ENCODE assay signal across 1 cellular context in genomic region chr16:74991593-74992403, GRCh38.
TF ChIP-seq lines count a peak whose summit lies in the region.

No MANE protein-coding gene starts in this region.

TF ChIP-seq in HepG2, 621 proteins besides CTCF, POLR2A, EP300 and RAD21 (continued from another document and continues in another):
- TF ChIP-seq POGK (CRISPR knock-in tag; conservative IDR thresholded peaks at IDR 0.05) (peak; percentile 62), ZBTB38 (CRISPR knock-in tag; IDR thresholded peaks at IDR 0.05) (peak; percentile 61), SP5 (CRISPR knock-in tag; IDR thresholded peaks at IDR 0.05; ENCODE audit: borderline replicate concordance, low read depth) (no peak; the same call in 1 of the 2 replicates), THAP9 (CRISPR knock-in tag; IDR thresholded peaks at IDR 0.05; ENCODE audit: borderline replicate concordance) (peak; percentile 41; the same call in 1 of the 2 replicates), TAF15 (IDR thresholded peaks at IDR 0.05; ENCODE audit: low read depth, low read length, poor library complexity, severe bottlenecking) (no peak), RORA (CRISPR knock-in tag; IDR thresholded peaks at IDR 0.05) (0 out of 2 replicates have a peak, but pooled peaks have one; percentile 9), CBFB (CRISPR knock-in tag; IDR thresholded peaks at IDR 0.05) (peak; percentile 58; the same call in 1 of the 2 replicates), LCORL (IDR thresholded peaks at IDR 0.05) (no peak), LCORL (CRISPR knock-in tag; IDR thresholded peaks at IDR 0.05) (peak; percentile 97), HOXA5 (CRISPR knock-in tag; IDR thresholded peaks at IDR 0.05) (peak; percentile 86), PHF21A (CRISPR knock-in tag; IDR thresholded peaks at IDR 0.05) (peak; percentile 97), ZNF878 (CRISPR knock-in tag; IDR thresholded peaks at IDR 0.05) (peak; percentile 77; the same call in 1 of the 2 replicates), ZNF569 (CRISPR knock-in tag; IDR thresholded peaks at IDR 0.05; ENCODE audit: borderline replicate concordance) (no peak), CBX2 (IDR thresholded peaks at IDR 0.05; ENCODE audit: low read depth, low read length) (no peak), CBX2 (CRISPR knock-in tag; IDR thresholded peaks at IDR 0.05; ENCODE audit: low read depth) (no peak), ZNF484 (CRISPR knock-in tag; IDR thresholded peaks at IDR 0.05; ENCODE audit: borderline replicate concordance, low read depth) (no peak), MAZ (IDR thresholded peaks at IDR 0.05; ENCODE audit: borderline replicate concordance, low read depth, low read length) (no peak), MAZ (CRISPR knock-in tag; IDR thresholded peaks at IDR 0.05; ENCODE audit: low read depth) (peak; percentile 57; the same call in 1 of the 2 replicates), ZNF737 (CRISPR knock-in tag; IDR thresholded peaks at IDR 0.05; ENCODE audit: borderline replicate concordance) (no peak; the same call in 1 of the 2 replicates), HNRNPUL1 (IDR thresholded peaks at IDR 0.05; ENCODE audit: low read depth, low read length) (no peak), RFX5 (IDR thresholded peaks at IDR 0.05; ENCODE audit: low read depth, low read length) (no peak), USF2 (IDR thresholded peaks at IDR 0.05; ENCODE audit: low read depth, low read length) (no peak), USF2 (CRISPR knock-in tag; IDR thresholded peaks at IDR 0.05; ENCODE audit: borderline replicate concordance) (no peak), HOXD1 (CRISPR knock-in tag; IDR thresholded peaks at IDR 0.05) (peak; percentile 64), CEBPB (IDR thresholded peaks at IDR 0.05; ENCODE audit: borderline replicate concordance, low read depth, low read length) (peak; percentile 18; the same call in 1 of the 2 replicates), ZNF652 (CRISPR knock-in tag; IDR thresholded peaks at IDR 0.05; ENCODE audit: borderline replicate concordance, low read depth) (peak; percentile 72; the same call in 1 of the 2 replicates), IRF9 (CRISPR knock-in tag; IDR thresholded peaks at IDR 0.05; ENCODE audit: borderline replicate concordance) (no peak)
- TF ChIP-seq, protein P1, sequence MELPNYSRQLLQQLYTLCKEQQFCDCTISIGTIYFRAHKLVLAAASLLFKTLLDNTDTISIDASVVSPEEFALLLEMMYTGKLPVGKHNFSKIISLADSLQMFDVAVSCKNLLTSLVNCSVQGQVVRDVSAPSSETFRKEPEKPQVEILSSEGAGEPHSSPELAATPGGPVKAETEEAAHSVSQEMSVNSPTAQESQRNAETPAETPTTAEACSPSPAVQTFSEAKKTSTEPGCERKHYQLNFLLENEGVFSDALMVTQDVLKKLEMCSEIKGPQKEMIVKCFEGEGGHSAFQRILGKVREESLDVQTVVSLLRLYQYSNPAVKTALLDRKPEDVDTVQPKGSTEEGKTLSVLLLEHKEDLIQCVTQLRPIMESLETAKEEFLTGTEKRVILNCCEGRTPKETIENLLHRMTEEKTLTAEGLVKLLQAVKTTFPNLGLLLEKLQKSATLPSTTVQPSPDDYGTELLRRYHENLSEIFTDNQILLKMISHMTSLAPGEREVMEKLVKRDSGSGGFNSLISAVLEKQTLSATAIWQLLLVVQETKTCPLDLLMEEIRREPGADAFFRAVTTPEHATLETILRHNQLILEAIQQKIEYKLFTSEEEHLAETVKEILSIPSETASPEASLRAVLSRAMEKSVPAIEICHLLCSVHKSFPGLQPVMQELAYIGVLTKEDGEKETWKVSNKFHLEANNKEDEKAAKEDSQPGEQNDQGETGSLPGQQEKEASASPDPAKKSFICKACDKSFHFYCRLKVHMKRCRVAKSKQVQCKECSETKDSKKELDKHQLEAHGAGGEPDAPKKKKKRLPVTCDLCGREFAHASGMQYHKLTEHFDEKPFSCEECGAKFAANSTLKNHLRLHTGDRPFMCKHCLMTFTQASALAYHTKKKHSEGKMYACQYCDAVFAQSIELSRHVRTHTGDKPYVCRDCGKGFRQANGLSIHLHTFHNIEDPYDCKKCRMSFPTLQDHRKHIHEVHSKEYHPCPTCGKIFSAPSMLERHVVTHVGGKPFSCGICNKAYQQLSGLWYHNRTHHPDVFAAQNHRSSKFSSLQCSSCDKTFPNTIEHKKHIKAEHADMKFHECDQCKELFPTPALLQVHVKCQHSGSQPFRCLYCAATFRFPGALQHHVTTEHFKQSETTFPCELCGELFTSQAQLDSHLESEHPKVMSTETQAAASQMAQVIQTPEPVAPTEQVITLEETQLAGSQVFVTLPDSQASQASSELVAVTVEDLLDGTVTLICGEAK (IDR thresholded peaks at IDR 0.05) = no peak
- TF ChIP-seq, protein P1 (CRISPR knock-in tag; IDR thresholded peaks at IDR 0.05) = peak; percentile 64; the same call in 1 of the 2 replicates
- TF ChIP-seq, protein P2, sequence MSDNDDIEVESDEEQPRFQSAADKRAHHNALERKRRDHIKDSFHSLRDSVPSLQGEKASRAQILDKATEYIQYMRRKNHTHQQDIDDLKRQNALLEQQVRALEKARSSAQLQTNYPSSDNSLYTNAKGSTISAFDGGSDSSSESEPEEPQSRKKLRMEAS (IDR thresholded peaks at IDR 0.05) = peak; percentile 74
- TF ChIP-seq, protein P3, sequence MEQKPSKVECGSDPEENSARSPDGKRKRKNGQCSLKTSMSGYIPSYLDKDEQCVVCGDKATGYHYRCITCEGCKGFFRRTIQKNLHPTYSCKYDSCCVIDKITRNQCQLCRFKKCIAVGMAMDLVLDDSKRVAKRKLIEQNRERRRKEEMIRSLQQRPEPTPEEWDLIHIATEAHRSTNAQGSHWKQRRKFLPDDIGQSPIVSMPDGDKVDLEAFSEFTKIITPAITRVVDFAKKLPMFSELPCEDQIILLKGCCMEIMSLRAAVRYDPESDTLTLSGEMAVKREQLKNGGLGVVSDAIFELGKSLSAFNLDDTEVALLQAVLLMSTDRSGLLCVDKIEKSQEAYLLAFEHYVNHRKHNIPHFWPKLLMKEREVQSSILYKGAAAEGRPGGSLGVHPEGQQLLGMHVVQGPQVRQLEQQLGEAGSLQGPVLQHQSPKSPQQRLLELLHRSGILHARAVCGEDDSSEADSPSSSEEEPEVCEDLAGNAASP (CRISPR knock-in tag; IDR thresholded peaks at IDR 0.05; ENCODE audit: borderline replicate concordance) = peak; percentile 94
- TF ChIP-seq, protein P4, sequence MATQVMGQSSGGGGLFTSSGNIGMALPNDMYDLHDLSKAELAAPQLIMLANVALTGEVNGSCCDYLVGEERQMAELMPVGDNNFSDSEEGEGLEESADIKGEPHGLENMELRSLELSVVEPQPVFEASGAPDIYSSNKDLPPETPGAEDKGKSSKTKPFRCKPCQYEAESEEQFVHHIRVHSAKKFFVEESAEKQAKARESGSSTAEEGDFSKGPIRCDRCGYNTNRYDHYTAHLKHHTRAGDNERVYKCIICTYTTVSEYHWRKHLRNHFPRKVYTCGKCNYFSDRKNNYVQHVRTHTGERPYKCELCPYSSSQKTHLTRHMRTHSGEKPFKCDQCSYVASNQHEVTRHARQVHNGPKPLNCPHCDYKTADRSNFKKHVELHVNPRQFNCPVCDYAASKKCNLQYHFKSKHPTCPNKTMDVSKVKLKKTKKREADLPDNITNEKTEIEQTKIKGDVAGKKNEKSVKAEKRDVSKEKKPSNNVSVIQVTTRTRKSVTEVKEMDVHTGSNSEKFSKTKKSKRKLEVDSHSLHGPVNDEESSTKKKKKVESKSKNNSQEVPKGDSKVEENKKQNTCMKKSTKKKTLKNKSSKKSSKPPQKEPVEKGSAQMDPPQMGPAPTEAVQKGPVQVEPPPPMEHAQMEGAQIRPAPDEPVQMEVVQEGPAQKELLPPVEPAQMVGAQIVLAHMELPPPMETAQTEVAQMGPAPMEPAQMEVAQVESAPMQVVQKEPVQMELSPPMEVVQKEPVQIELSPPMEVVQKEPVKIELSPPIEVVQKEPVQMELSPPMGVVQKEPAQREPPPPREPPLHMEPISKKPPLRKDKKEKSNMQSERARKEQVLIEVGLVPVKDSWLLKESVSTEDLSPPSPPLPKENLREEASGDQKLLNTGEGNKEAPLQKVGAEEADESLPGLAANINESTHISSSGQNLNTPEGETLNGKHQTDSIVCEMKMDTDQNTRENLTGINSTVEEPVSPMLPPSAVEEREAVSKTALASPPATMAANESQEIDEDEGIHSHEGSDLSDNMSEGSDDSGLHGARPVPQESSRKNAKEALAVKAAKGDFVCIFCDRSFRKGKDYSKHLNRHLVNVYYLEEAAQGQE (IDR thresholded peaks at IDR 0.05; ENCODE audit: borderline replicate concordance in 1 of 2, low read depth in 1 of 2, low read length in 2 of 2) = no peak; a peak in 2 of 4 replicates
